ENCODE assay signal across 9 cellular contexts in the genomic region with DNA sequence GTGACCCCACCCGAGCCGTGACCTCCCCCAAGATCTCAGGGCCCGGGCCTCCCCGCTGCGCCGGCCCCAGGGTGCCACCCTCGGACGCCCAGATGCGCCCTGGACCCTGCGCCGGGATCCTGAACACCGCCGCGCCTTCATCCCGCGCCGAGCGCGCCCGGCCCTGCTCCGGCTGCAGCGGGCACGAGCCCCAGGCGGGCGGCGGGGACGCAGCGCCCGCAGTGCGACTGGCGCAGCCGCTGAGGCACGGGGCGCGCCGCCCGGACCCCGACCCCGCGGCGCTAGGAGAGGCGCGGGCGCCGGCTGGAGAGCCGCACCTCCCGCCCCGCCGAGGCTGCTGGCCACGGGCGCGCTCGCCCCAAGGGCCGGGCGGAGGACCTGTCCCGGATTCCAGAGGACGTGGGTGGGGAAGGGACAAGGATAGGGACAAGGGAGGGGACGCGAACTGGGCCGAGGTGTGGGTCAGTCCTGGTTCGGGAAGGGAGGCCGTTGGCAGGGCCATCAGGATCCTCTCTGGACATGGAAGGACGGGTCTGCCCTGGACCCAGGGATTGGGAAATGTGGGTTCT. TPM values are rescaled to one million over a fixed set of nuclear protein-coding genes. Genes with fewer than 3 reads are reported as not detected.
DNase-seq lines count a peak whose midpoint lies in the region; ATAC-seq and TF ChIP-seq lines count a peak whose summit lies in the region.
"Had no signal": no experiment of that assay in that cellular context is flagged by ENCODE, and none has a peak within 500 bp of the region (broad histone marks: within the 10 kb centered on the region; RNA-seq: fewer than 3 reads in every experiment).

No MANE protein-coding gene starts in this region.

- H3K9me3 ChIP-seq in IMR-90 (ENCODE audit: control insufficient read depth, insufficient read depth, low read length) (0 out of 2 replicates have a peak, but pooled peaks cover 2% of the 10 kb centered on the region), mammary epithelial cell (replicated peaks; ENCODE audit: insufficient read depth, low read length) (no peaks in the 10 kb centered on the region), mucosa of stomach (ENCODE audit: control insufficient read depth, low read length) (no peaks in the 10 kb centered on the region)

- H2AK5ac ChIP-seq in IMR-90 (ENCODE audit: low read depth, low read length), result no peak overlapping the region

- DNase-seq in AG08396 (ENCODE audit: low spot score) (peak; percentile 32), IMR-90 (no peak), mammary epithelial cell (no peak), globus pallidus (ENCODE audit: low spot score) (no peak), NCI-H187 treated with DMSO at 0.1 percent for 48 hours (lab: John Stamatoyannopoulos, UW) (no peak), DMS79 (lab: John Stamatoyannopoulos, UW) (no peak)

- BruUV-seq in IMR-90 (replicated peaks; lab: Mats Ljungman, UMichigan) (no TSS peak), mammary epithelial cell (replicated peaks; lab: Mats Ljungman, UMichigan) (no TSS peak)

- H3K56ac ChIP-seq in IMR-90 (ENCODE audit: extremely low read depth, insufficient read depth, low read length), result no peak overlapping the region

- no peak overlapping the region for H2BK20ac ChIP-seq in IMR-90 (ENCODE audit: low read depth, low read length)

- intact Hi-C loops in IMR-90 (cut with micrococcal nuclease) (loop anchor here (10.0 kb wide), 1 partner anchor 152 kb away; a partner anchor contains a TSS), mammary epithelial cell (cut with micrococcal nuclease) (no loop called here)

- peaks cover 16% of the 10 kb centered on the region for H3K4me1 ChIP-seq in IMR-90 (ENCODE audit: control insufficient read depth, insufficient read depth, low read length)
- H3K4me1 ChIP-seq in mammary epithelial cell (ENCODE audit: insufficient read depth, low read length), result peaks cover 38% of the 10 kb centered on the region
- H3K4me1 ChIP-seq in mucosa of stomach (ENCODE audit: control insufficient read depth, insufficient read depth, low read length), result peaks cover 39% of the 10 kb centered on the region

- H3K4me2 ChIP-seq in IMR-90 (ENCODE audit: low read depth, low read length), result peak overlapping the region; percentile 64
- peak overlapping the region; percentile 96 for H3K4me2 ChIP-seq in mammary epithelial cell (ENCODE audit: insufficient read depth, low read depth, low read length)

- peaks cover 57% of the 10 kb centered on the region for H3K27me3 ChIP-seq in IMR-90 (ENCODE audit: control insufficient read depth, insufficient read depth, low read length)
- peaks cover 39% of the 10 kb centered on the region for H3K27me3 ChIP-seq in mammary epithelial cell (ENCODE audit: insufficient read depth, low read length)
- H3K27me3 ChIP-seq in mucosa of stomach (ENCODE audit: control insufficient read depth, insufficient read depth, low read length), result peaks cover 34% of the 10 kb centered on the region

- dilution Hi-C loops in IMR-90 (cut with HindIII; ENCODE audit: low sequenced_read_pairs, unreplicated experiment), result no loop called here
- dilution Hi-C loops in mammary epithelial cell (cut with HindIII; ENCODE audit: low sequenced_read_pairs), result no loop called here

- no peak for TF ChIP-seq POLR2A in IMR-90 (IDR thresholded peaks at IDR 0.05; ENCODE audit: low read depth, low read length)

- H4K8ac ChIP-seq in IMR-90 (ENCODE audit: low read depth in 2 of 2, low read length in 2 of 2), result no peak overlapping the region

- no peak overlapping the region for H3K14ac ChIP-seq in IMR-90 (replicated peaks; ENCODE audit: low read depth, low read length)

- H3K79me2 ChIP-seq in mammary epithelial cell (ENCODE audit: insufficient read depth, low read length), result no peaks in the 10 kb centered on the region

- peaks cover 12% of the 10 kb centered on the region for H3K9me1 ChIP-seq in IMR-90 (ENCODE audit: insufficient read depth, low read length)

- H3K9ac ChIP-seq in IMR-90 (ENCODE audit: low read depth, low read length), result no peak overlapping the region
- H3K9ac ChIP-seq in mammary epithelial cell (ENCODE audit: insufficient read depth, low read length), result no peak overlapping the region
- peak overlapping the region; percentile 66 for H3K9ac ChIP-seq in mucosa of stomach (ENCODE audit: low read length)

- no peak for ATAC-seq in IMR-90 (ENCODE audit: low read depth)
- no peak for ATAC-seq in HG03097 (IDR thresholded peaks at IDR 0.05; ENCODE audit: low FRiP score, unreplicated experiment)

- no peak for TF ChIP-seq RAD21 in IMR-90 (IDR thresholded peaks at IDR 0.05; ENCODE audit: low read length)

- H2AFZ ChIP-seq in IMR-90 (replicated peaks; ENCODE audit: low read length, poor library complexity) (peak overlapping the region; percentile 81), mammary epithelial cell (ENCODE audit: low read depth, low read length) (peak overlapping the region; percentile 50)

- no peak overlapping the region for H4K5ac ChIP-seq in IMR-90 (ENCODE audit: low read depth, low read length)

- no peak overlapping the region for H3K23ac ChIP-seq in IMR-90 (ENCODE audit: low read depth, low read length)

- no peak for TF ChIP-seq CTCF in IMR-90 (conservative IDR thresholded peaks at IDR 0.05; ENCODE audit: low read depth, low read length)
- TF ChIP-seq CTCF in mammary epithelial cell (conservative IDR thresholded peaks at IDR 0.05 in 1 of 2, IDR thresholded peaks at IDR 0.05 in 1 of 2; ENCODE audit: extremely low read depth in 1 of 2, insufficient read depth in 1 of 2, low read depth in 1 of 2, low read length in 2 of 2), result no peak

- H2BK5ac ChIP-seq in IMR-90 (ENCODE audit: low read depth, low read length, poor library complexity, severe bottlenecking), result no peak overlapping the region

- H3K36me3 ChIP-seq in IMR-90 (ENCODE audit: control insufficient read depth, insufficient read depth, low read length) (no peaks in the 10 kb centered on the region), mammary epithelial cell (ENCODE audit: insufficient read depth, low read length) (no peaks in the 10 kb centered on the region), mucosa of stomach (ENCODE audit: control insufficient read depth, insufficient read depth, low read length) (no peaks in the 10 kb centered on the region)

- WGBS in IMR-90 (ENCODE audit: extremely low coverage in 2 of 2, insufficient read length in 1 of 2), 2 experiments, result 2% methylated on average over 49 of the region's 63 CpGs; no CpG with 5 or more reads in 1 of the 2 experiments
- 0% methylated on average over 3 of the region's 63 CpGs for WGBS in mammary epithelial cell (ENCODE audit: low coverage, missing lambda C conversion rate)

- no peak overlapping the region for H4K91ac ChIP-seq in IMR-90 (ENCODE audit: insufficient read depth, low read depth, low read length)

- POLR2A ChIA-PET in IMR-90 (lab: Charles Lee; ENCODE audit: unreplicated experiment), result interaction anchor here (0.5 kb wide), 1 partner anchor 123 kb away, joined by 3 read pairs; no protein-coding TSS in a partner anchor

- peak overlapping the region; percentile 62 for H2AK9ac ChIP-seq in IMR-90 (replicated peaks; ENCODE audit: low read depth, low read length, poor library complexity)

- H3K4me3 ChIP-seq in IMR-90 (ENCODE audit: insufficient read depth, low read depth, low read length) (peak overlapping the region; percentile 15), mammary epithelial cell (replicated peaks in 1 of 3; ENCODE audit: insufficient read depth in 1 of 3, low read depth in 2 of 3, low read length in 3 of 3) (peak overlapping the region in 1 of 3 experiments; percentile 8), mucosa of stomach (ENCODE audit: low read length) (peak overlapping the region; percentile 39)

- in situ Hi-C loops in IMR-90 (cut with MboI; ENCODE audit: low sequenced_read_pairs), result no loop called here
- in situ Hi-C loops in mammary epithelial cell (cut with MboI; ENCODE audit: low sequenced_read_pairs in 2 of 2), result no loop called here

- CTCF ChIA-PET in IMR-90 (lab: Yijun Ruan, JAX), result no interaction called here
- CTCF ChIA-PET in mammary epithelial cell (lab: Charles Lee; ENCODE audit: low non-redundant PET), result no interaction called here

- no peak overlapping the region for H2BK15ac ChIP-seq in IMR-90 (ENCODE audit: low read depth, low read length)

- no peak overlapping the region for H3K4ac ChIP-seq in IMR-90 (ENCODE audit: low read depth, low read length)

- H2BK120ac ChIP-seq in IMR-90 (ENCODE audit: low read depth, low read length), result no peak overlapping the region

- no peak overlapping the region for H3K27ac ChIP-seq in IMR-90 (ENCODE audit: insufficient read depth, low read length)
- no peak overlapping the region for H3K27ac ChIP-seq in mammary epithelial cell (ENCODE audit: insufficient read depth, low read depth, low read length)

- H3K79me1 ChIP-seq in IMR-90 (ENCODE audit: low read depth in 1 of 2, low read length in 2 of 2), result peaks cover 0 to 3% of the 10 kb centered on the region in 2 experiments; a peak in 1 of 4 replicates

- H3K18ac ChIP-seq in IMR-90 (ENCODE audit: low read depth, low read length), result no peak overlapping the region

- H4K20me1 ChIP-seq in IMR-90 (ENCODE audit: insufficient read depth, low read length) (no peaks in the 10 kb centered on the region), mammary epithelial cell (ENCODE audit: insufficient read depth, low read length) (no peaks in the 10 kb centered on the region)

TF ChIP-seq in IMR-90, 13 proteins besides CTCF, POLR2A, EP300 and RAD21 (continues in another document):
- TF ChIP-seq MAFK (IDR thresholded peaks at IDR 0.05; ENCODE audit: low read depth, low read length) (no peak), NFE2L2 (IDR thresholded peaks at IDR 0.05; ENCODE audit: low read depth, low read length) (no peak), CEBPB (IDR thresholded peaks at IDR 0.05; ENCODE audit: low read depth, low read length) (no peak)

RNA-seq across cellular contexts. Expression of a gene that starts 1.2 kb away (rescaled TPM):
- total RNA-seq in IMR-90 (2012; rRNA removed) (0.36 and 0.56 TPM in 2 replicates), mammary epithelial cell (1 to 10 TPM in 1 of 2 donors, under 1 TPM in 1; 0.83 to 1.1 TPM)
- polyA plus RNA-seq in IMR-90 (2012; rRNA removed) (1.2 and 1.4 TPM in 2 replicates), mammary epithelial cell (0.95 TPM)
- polyA plus RNA-seq in IMR-90 (2012; cell fraction: cytosol; rRNA removed), result 0.14 and 0.92 TPM in 2 replicates
- polyA plus RNA-seq in IMR-90 (2012; cell fraction: nucleus; rRNA removed; ENCODE audit: low replicate concordance), result 2.8 and 3.8 TPM in 2 replicates
- not detected for polyA minus RNA-seq in mammary epithelial cell

RNA-seq across cellular contexts. Expression of a gene that starts 1.5 kb away (rescaled TPM):
- total RNA-seq in IMR-90 (2012; rRNA removed) (not detected in 2 replicates), mammary epithelial cell (not detected)
- polyA plus RNA-seq in IMR-90 (2012; rRNA removed) (not detected in 2 replicates), mammary epithelial cell (not detected)
- polyA plus RNA-seq in IMR-90 (2012; cell fraction: cytosol; rRNA removed), result not detected in 2 replicates
- not detected in 2 replicates for polyA plus RNA-seq in IMR-90 (2012; cell fraction: nucleus; rRNA removed; ENCODE audit: low replicate concordance)
- not detected for polyA minus RNA-seq in mammary epithelial cell
- total RNA-seq: dermis microvascular lymphatic vessel endothelial cell had no signal

RNA-seq across cellular contexts. Expression of a gene that starts 51.6 kb away (rescaled TPM):
- total RNA-seq in IMR-90 (2012; rRNA removed) (63.8 and 64.4 TPM in 2 replicates), mammary epithelial cell (10 to 100 TPM; 57.3 to 60.2 TPM)
- polyA plus RNA-seq in IMR-90 (2012; rRNA removed) (70.1 and 73.8 TPM in 2 replicates), mammary epithelial cell (68.7 TPM)
- 35.3 and 42.3 TPM in 2 replicates for polyA plus RNA-seq in IMR-90 (2012; cell fraction: cytosol; rRNA removed)
- 35.1 and 60.0 TPM in 2 replicates for polyA plus RNA-seq in IMR-90 (2012; cell fraction: nucleus; rRNA removed; ENCODE audit: low replicate concordance)
- 93.4 TPM for polyA minus RNA-seq in mammary epithelial cell
